1 cellular context compared by ENCODE assay signal in the genomic region with DNA sequence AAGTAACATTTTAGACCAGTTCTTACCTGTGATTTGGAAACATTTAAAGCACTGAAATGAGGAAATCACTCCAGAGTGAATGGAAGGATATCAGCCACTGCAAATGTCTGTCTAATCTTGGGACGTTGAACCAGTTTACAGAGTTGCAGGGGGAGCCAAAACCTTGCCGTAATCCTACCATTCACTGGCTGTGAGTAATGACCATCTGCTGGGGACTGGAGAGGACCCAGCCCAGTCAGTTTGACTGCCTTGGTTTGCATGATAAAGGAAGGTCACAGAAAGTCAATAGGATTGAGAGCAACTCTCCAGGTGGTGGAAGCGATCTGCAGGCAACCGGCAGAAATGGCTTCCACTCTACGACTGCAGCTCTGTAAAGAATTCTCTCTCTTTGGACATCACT.
TF ChIP-seq lines count a peak whose summit lies in the region.

No MANE protein-coding gene starts in this region.

TF ChIP-seq in K562, 482 proteins besides CTCF, POLR2A, EP300 and RAD21 (continued from another document and continues in another):
- TF ChIP-seq, protein P1, sequence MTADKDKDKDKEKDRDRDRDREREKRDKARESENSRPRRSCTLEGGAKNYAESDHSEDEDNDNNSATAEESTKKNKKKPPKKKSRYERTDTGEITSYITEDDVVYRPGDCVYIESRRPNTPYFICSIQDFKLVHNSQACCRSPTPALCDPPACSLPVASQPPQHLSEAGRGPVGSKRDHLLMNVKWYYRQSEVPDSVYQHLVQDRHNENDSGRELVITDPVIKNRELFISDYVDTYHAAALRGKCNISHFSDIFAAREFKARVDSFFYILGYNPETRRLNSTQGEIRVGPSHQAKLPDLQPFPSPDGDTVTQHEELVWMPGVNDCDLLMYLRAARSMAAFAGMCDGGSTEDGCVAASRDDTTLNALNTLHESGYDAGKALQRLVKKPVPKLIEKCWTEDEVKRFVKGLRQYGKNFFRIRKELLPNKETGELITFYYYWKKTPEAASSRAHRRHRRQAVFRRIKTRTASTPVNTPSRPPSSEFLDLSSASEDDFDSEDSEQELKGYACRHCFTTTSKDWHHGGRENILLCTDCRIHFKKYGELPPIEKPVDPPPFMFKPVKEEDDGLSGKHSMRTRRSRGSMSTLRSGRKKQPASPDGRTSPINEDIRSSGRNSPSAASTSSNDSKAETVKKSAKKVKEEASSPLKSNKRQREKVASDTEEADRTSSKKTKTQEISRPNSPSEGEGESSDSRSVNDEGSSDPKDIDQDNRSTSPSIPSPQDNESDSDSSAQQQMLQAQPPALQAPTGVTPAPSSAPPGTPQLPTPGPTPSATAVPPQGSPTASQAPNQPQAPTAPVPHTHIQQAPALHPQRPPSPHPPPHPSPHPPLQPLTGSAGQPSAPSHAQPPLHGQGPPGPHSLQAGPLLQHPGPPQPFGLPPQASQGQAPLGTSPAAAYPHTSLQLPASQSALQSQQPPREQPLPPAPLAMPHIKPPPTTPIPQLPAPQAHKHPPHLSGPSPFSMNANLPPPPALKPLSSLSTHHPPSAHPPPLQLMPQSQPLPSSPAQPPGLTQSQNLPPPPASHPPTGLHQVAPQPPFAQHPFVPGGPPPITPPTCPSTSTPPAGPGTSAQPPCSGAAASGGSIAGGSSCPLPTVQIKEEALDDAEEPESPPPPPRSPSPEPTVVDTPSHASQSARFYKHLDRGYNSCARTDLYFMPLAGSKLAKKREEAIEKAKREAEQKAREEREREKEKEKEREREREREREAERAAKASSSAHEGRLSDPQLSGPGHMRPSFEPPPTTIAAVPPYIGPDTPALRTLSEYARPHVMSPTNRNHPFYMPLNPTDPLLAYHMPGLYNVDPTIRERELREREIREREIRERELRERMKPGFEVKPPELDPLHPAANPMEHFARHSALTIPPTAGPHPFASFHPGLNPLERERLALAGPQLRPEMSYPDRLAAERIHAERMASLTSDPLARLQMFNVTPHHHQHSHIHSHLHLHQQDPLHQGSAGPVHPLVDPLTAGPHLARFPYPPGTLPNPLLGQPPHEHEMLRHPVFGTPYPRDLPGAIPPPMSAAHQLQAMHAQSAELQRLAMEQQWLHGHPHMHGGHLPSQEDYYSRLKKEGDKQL (CRISPR knock-in tag; IDR thresholded peaks at IDR 0.05; ENCODE audit: borderline replicate concordance) = no peak
- TF ChIP-seq ZNF134 (CRISPR knock-in tag; conservative IDR thresholded peaks at IDR 0.05) (no peak), COPS2 (conservative IDR thresholded peaks at IDR 0.05) (no peak), SIN3A (IDR thresholded peaks at IDR 0.05; ENCODE audit: borderline replicate concordance in 2 of 2, control insufficient read depth in 1 of 2, low read depth in 2 of 2, low read length in 2 of 2) (no peak), RFX5 (IDR thresholded peaks at IDR 0.05; ENCODE audit: low read depth, low read length) (no peak), ZBTB7A (IDR thresholded peaks at IDR 0.05; ENCODE audit: borderline replicate concordance, control insufficient read depth, low read depth, low read length) (no peak; the same call in 1 of the 2 replicates), ZNF583 (CRISPR knock-in tag; IDR thresholded peaks at IDR 0.05) (peak; percentile 44; the same call in 1 of the 2 replicates), DACH1 (IDR thresholded peaks at IDR 0.05; ENCODE audit: partially characterized antibody) (no peak), LARP7 (IDR thresholded peaks at IDR 0.05) (no peak), ZFP30 (CRISPR knock-in tag; IDR thresholded peaks at IDR 0.05; ENCODE audit: borderline replicate concordance) (no peak), C11orf30 (IDR thresholded peaks at IDR 0.05; ENCODE audit: low read depth) (no peak), CCAR2 (IDR thresholded peaks at IDR 0.05; ENCODE audit: low read depth, low read length) (no peak; the same call in 1 of the 2 replicates), ILF3 (IDR thresholded peaks at IDR 0.05; ENCODE audit: borderline replicate concordance) (no peak), RHOXF2B (CRISPR knock-in tag; conservative IDR thresholded peaks at IDR 0.05) (no peak), TAF7 (tag; IDR thresholded peaks at IDR 0.05) (no peak), NEUROD1 (IDR thresholded peaks at IDR 0.05; ENCODE audit: borderline replicate concordance, low read depth, low read length, partially characterized antibody) (peak; percentile 58), NR2C2 (CRISPR knock-in tag; IDR thresholded peaks at IDR 0.05) (no peak), NR2C2 (tag; IDR thresholded peaks at IDR 0.05) (peak; percentile 22; the same call in 1 of the 2 replicates), RBM14 (IDR thresholded peaks at IDR 0.05; ENCODE audit: borderline replicate concordance, insufficient read depth, low read depth, low read length) (no peak), CBX3 (IDR thresholded peaks at IDR 0.05; ENCODE audit: borderline replicate concordance in 1 of 2, low read length in 2 of 2) (peak in 1 of 2 experiments; percentile 97; a peak in 2 of 3 replicates), ESRRA (IDR thresholded peaks at IDR 0.05; ENCODE audit: borderline replicate concordance, low read depth) (peak; percentile 96), ZNF311 (CRISPR knock-in tag; IDR thresholded peaks at IDR 0.05) (no peak), HOXB6 (CRISPR knock-in tag; IDR thresholded peaks at IDR 0.05; ENCODE audit: borderline replicate concordance) (no peak), CXXC5 (CRISPR knock-in tag; IDR thresholded peaks at IDR 0.05) (peak; percentile 78), NR2F6 (CRISPR knock-in tag; IDR thresholded peaks at IDR 0.05) (no peak), ZNF384 (IDR thresholded peaks at IDR 0.05; ENCODE audit: low read depth, low read length) (peak; percentile 31; the same call in 1 of the 2 replicates), NCOA1 (IDR thresholded peaks at IDR 0.05; ENCODE audit: low read depth) (peak; percentile 87; the same call in 1 of the 2 replicates), TAF1 (IDR thresholded peaks at IDR 0.05; ENCODE audit: control insufficient read depth, extremely low read depth, insufficient read depth, low read length, severe bottlenecking) (peak; percentile 43), MCM3 (IDR thresholded peaks at IDR 0.05) (no peak), PYGO2 (tag; IDR thresholded peaks at IDR 0.05) (no peak), PHB2 (IDR thresholded peaks at IDR 0.05; ENCODE audit: low read depth) (peak; percentile 85), ZNF408 (CRISPR knock-in tag; IDR thresholded peaks at IDR 0.05; ENCODE audit: low read depth) (no peak), NFXL1 (CRISPR knock-in tag; IDR thresholded peaks at IDR 0.05) (no peak), FOXK2 (conservative IDR thresholded peaks at IDR 0.05 in 1 of 2, IDR thresholded peaks at IDR 0.05 in 1 of 2; ENCODE audit: low read depth in 2 of 2) (peak; percentile 72 to 77), MTF1 (CRISPR knock-in tag; IDR thresholded peaks at IDR 0.05; ENCODE audit: borderline replicate concordance) (no peak), SIX5 (IDR thresholded peaks at IDR 0.05; ENCODE audit: borderline replicate concordance in 1 of 2, insufficient read depth in 1 of 2, low read depth in 1 of 2, low read length in 2 of 2) (no peak)
- TF ChIP-seq, protein P2, sequence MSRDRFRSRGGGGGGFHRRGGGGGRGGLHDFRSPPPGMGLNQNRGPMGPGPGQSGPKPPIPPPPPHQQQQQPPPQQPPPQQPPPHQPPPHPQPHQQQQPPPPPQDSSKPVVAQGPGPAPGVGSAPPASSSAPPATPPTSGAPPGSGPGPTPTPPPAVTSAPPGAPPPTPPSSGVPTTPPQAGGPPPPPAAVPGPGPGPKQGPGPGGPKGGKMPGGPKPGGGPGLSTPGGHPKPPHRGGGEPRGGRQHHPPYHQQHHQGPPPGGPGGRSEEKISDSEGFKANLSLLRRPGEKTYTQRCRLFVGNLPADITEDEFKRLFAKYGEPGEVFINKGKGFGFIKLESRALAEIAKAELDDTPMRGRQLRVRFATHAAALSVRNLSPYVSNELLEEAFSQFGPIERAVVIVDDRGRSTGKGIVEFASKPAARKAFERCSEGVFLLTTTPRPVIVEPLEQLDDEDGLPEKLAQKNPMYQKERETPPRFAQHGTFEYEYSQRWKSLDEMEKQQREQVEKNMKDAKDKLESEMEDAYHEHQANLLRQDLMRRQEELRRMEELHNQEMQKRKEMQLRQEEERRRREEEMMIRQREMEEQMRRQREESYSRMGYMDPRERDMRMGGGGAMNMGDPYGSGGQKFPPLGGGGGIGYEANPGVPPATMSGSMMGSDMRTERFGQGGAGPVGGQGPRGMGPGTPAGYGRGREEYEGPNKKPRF (IDR thresholded peaks at IDR 0.05; ENCODE audit: low read depth, low read length) = no peak
- TF ChIP-seq, protein P3, sequence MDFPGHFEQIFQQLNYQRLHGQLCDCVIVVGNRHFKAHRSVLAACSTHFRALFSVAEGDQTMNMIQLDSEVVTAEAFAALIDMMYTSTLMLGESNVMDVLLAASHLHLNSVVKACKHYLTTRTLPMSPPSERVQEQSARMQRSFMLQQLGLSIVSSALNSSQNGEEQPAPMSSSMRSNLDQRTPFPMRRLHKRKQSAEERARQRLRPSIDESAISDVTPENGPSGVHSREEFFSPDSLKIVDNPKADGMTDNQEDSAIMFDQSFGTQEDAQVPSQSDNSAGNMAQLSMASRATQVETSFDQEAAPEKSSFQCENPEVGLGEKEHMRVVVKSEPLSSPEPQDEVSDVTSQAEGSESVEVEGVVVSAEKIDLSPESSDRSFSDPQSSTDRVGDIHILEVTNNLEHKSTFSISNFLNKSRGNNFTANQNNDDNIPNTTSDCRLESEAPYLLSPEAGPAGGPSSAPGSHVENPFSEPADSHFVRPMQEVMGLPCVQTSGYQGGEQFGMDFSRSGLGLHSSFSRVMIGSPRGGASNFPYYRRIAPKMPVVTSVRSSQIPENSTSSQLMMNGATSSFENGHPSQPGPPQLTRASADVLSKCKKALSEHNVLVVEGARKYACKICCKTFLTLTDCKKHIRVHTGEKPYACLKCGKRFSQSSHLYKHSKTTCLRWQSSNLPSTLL (IDR thresholded peaks at IDR 0.05) = no peak
- TF ChIP-seq, protein P4, sequence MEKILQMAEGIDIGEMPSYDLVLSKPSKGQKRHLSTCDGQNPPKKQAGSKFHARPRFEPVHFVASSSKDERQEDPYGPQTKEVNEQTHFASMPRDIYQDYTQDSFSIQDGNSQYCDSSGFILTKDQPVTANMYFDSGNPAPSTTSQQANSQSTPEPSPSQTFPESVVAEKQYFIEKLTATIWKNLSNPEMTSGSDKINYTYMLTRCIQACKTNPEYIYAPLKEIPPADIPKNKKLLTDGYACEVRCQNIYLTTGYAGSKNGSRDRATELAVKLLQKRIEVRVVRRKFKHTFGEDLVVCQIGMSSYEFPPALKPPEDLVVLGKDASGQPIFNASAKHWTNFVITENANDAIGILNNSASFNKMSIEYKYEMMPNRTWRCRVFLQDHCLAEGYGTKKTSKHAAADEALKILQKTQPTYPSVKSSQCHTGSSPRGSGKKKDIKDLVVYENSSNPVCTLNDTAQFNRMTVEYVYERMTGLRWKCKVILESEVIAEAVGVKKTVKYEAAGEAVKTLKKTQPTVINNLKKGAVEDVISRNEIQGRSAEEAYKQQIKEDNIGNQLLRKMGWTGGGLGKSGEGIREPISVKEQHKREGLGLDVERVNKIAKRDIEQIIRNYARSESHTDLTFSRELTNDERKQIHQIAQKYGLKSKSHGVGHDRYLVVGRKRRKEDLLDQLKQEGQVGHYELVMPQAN (IDR thresholded peaks at IDR 0.05; ENCODE audit: borderline replicate concordance) = no peak
- TF ChIP-seq, protein P5, sequence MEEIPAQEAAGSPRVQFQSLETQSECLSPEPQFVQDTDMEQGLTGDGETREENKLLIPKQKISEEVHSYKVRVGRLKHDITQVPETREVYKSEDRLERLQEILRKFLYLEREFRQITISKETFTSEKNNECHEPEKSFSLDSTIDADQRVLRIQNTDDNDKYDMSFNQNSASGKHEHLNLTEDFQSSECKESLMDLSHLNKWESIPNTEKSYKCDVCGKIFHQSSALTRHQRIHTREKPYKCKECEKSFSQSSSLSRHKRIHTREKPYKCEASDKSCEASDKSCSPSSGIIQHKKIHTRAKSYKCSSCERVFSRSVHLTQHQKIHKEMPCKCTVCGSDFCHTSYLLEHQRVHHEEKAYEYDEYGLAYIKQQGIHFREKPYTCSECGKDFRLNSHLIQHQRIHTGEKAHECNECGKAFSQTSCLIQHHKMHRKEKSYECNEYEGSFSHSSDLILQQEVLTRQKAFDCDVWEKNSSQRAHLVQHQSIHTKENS (CRISPR knock-in tag; IDR thresholded peaks at IDR 0.05) = no peak
- TF ChIP-seq, protein P6, sequence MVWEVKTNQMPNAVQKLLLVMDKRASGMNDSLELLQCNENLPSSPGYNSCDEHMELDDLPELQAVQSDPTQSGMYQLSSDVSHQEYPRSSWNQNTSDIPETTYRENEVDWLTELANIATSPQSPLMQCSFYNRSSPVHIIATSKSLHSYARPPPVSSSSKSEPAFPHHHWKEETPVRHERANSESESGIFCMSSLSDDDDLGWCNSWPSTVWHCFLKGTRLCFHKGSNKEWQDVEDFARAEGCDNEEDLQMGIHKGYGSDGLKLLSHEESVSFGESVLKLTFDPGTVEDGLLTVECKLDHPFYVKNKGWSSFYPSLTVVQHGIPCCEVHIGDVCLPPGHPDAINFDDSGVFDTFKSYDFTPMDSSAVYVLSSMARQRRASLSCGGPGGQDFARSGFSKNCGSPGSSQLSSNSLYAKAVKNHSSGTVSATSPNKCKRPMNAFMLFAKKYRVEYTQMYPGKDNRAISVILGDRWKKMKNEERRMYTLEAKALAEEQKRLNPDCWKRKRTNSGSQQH (CRISPR knock-in tag; IDR thresholded peaks at IDR 0.05) = no peak
- TF ChIP-seq, protein P7, sequence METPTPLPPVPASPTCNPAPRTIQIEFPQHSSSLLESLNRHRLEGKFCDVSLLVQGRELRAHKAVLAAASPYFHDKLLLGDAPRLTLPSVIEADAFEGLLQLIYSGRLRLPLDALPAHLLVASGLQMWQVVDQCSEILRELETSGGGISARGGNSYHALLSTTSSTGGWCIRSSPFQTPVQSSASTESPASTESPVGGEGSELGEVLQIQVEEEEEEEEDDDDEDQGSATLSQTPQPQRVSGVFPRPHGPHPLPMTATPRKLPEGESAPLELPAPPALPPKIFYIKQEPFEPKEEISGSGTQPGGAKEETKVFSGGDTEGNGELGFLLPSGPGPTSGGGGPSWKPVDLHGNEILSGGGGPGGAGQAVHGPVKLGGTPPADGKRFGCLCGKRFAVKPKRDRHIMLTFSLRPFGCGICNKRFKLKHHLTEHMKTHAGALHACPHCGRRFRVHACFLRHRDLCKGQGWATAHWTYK (CRISPR knock-in tag; IDR thresholded peaks at IDR 0.05) = no peak
- TF ChIP-seq, protein P8, sequence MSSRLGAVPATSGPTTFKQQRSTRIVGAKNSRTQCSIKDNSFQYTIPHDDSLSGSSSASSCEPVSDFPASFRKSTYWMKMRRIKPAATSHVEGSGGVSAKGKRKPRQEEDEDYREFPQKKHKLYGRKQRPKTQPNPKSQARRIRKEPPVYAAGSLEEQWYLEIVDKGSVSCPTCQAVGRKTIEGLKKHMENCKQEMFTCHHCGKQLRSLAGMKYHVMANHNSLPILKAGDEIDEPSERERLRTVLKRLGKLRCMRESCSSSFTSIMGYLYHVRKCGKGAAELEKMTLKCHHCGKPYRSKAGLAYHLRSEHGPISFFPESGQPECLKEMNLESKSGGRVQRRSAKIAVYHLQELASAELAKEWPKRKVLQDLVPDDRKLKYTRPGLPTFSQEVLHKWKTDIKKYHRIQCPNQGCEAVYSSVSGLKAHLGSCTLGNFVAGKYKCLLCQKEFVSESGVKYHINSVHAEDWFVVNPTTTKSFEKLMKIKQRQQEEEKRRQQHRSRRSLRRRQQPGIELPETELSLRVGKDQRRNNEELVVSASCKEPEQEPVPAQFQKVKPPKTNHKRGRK (tag; IDR thresholded peaks at IDR 0.05) = no peak
